ENCODE assay signal across 23 cellular contexts in genomic region chr19:7983286-7983950, GRCh38. TPM values are rescaled to one million over a fixed set of nuclear protein-coding genes. Genes with fewer than 3 reads are reported as not detected.
DNase-seq lines count a peak whose midpoint lies in the region; ATAC-seq and TF ChIP-seq lines count a peak whose summit lies in the region.
"Had no signal": no experiment of that assay in that cellular context is flagged by ENCODE, and none has a peak within 500 bp of the region (broad histone marks: within the 10 kb centered on the region; RNA-seq: fewer than 3 reads in every experiment).

No MANE protein-coding gene starts in this region.

- peaks cover 41% of the 10 kb centered on the region for H3K36me3 ChIP-seq in right atrium auricular region
- peaks cover 2 to 68% of the 10 kb centered on the region in 2 donors for H3K36me3 ChIP-seq in psoas muscle (ENCODE audit: insufficient read depth in 1 of 2, low read depth in 1 of 2)
- H3K36me3 ChIP-seq in effector memory CD4-positive, alpha-beta T cell (ENCODE audit: control insufficient read depth, insufficient read depth, low read length), result peaks cover 78% of the 10 kb centered on the region

- H3K4me1 ChIP-seq in right atrium auricular region (peaks cover 0 to 74% of the 10 kb centered on the region in 2 donors), psoas muscle (peaks cover 35% of the 10 kb centered on the region)
- H3K4me1 ChIP-seq in effector memory CD4-positive, alpha-beta T cell (ENCODE audit: control insufficient read depth, insufficient read depth, low read length, poor library complexity, severe bottlenecking), result no peaks in the 10 kb centered on the region

- WGBS in psoas muscle, 3 donors, result 80 to 89% (median 80%) methylated on average over 18 of the region's 18 CpGs

- DNase-seq in activated naive CD4-positive, alpha-beta T cell treated with anti-CD3 and anti-CD28 coated beads, Interleukin-2, amount 50 U/mL, for 72 hours (ENCODE audit: low spot score in 2 of 2), result no peak
- no peak for DNase-seq in activated naive CD4-positive, alpha-beta T cell (lab: John Stamatoyannopoulos, UW)
- peak; percentile 8 for DNase-seq in NCI-H2171 (lab: John Stamatoyannopoulos, UW)
- no peak for DNase-seq in right atrium auricular region (ENCODE audit: low spot score)
- peak in 1 of 2 donors; percentile 41 for DNase-seq in psoas muscle
- no peak for DNase-seq in NCI-H526 treated with DMSO at 0.1 percent for 48 hours (lab: John Stamatoyannopoulos, UW)
- DNase-seq in OCI-M1 (lab: John Stamatoyannopoulos, UW), result no peak
- DNase-seq in effector memory CD4-positive, alpha-beta T cell, result no peak
- DNase-seq: activated CD4-positive, alpha-beta T cell treated with anti-CD3 and anti-CD28 coated beads for 48 hours; activated CD8-positive, alpha-beta memory T cell treated with anti-CD3 and anti-CD28 coated beads, Interleukin-2, amount 10 ng/mL, durations not matched to agents 7 days and 5 days; activated naive CD4-positive, alpha-beta T cell treated with anti-CD3 and anti-CD28 coated beads, Interleukin-2, amount 10 ng/mL, durations not matched to agents 7 days and 5 days; DND-41; KBM-7; NCI-H146; NCI-H526; Peyer's patch; stimulated activated CD4-positive, alpha-beta T cell treated with anti-CD3 and anti-CD28 coated beads, Interleukin-1b, Interleukin-23, amount 100 ng/mL, for 48 hours; T-helper 2 cell had no signal

- H3K27ac ChIP-seq in right atrium auricular region (peak overlapping the region; percentile 61 to 79), psoas muscle (peak overlapping the region; percentile 14)
- no peak overlapping the region for H3K27ac ChIP-seq in effector memory CD4-positive, alpha-beta T cell (ENCODE audit: insufficient read depth, low read length, poor library complexity, severe bottlenecking)

- H3K27ac Mint-ChIP-seq in activated naive CD4-positive, alpha-beta T cell treated with anti-CD3 and anti-CD28 coated beads, Interleukin-2, amount 50 U/mL, for 72 hours, result peak overlapping the region; percentile 74 to 86
- H3K27ac Mint-ChIP-seq: activated CD8-positive, alpha-beta memory T cell treated with anti-CD3 and anti-CD28 coated beads, Interleukin-2, amount 10 ng/mL, durations not matched to agents 7 days and 5 days; activated naive CD4-positive, alpha-beta T cell treated with anti-CD3 and anti-CD28 coated beads, Interleukin-2, amount 10 ng/mL, durations not matched to agents 7 days and 5 days; dendritic cell treated with granulocyte-macrophage colony-stimulating factor and Interleukin-4, amounts not matched to agents 40 ng/mL and 50 ng/mL, for 4 days had no signal

- TF ChIP-seq CTCF in right atrium auricular region (IDR thresholded peaks at IDR 0.05) (no peak), psoas muscle (IDR thresholded peaks at IDR 0.05) (no peak)

- H3K36me3 Mint-ChIP-seq in activated naive CD4-positive, alpha-beta T cell treated with anti-CD3 and anti-CD28 coated beads, Interleukin-2, amount 50 U/mL, for 72 hours, result peaks cover 5 to 9% of the 10 kb centered on the region in 2 donors

- no peaks in the 10 kb centered on the region for H3K9me3 Mint-ChIP-seq in activated naive CD4-positive, alpha-beta T cell treated with anti-CD3 and anti-CD28 coated beads, Interleukin-2, amount 50 U/mL, for 72 hours
- H3K9me3 Mint-ChIP-seq: activated naive CD4-positive, alpha-beta T cell treated with anti-CD3 and anti-CD28 coated beads, Interleukin-2, amount 10 ng/mL, durations not matched to agents 7 days and 5 days; dendritic cell treated with granulocyte-macrophage colony-stimulating factor and Interleukin-4, amounts not matched to agents 40 ng/mL and 50 ng/mL, for 4 days; stimulated activated effector memory CD8-positive, alpha-beta T cell treated with anti-CD3 and anti-CD28 coated beads, Interleukin-12 subunit alpha, Interleukin-12 subunit beta, amount 100 ng/mL, for 72 hours had no signal

- no peak for ATAC-seq in activated naive CD4-positive, alpha-beta T cell treated with anti-CD3 and anti-CD28 coated beads, Interleukin-2, amount 50 U/mL, for 72 hours
- no peak for ATAC-seq in psoas muscle
- ATAC-seq: activated CD8-positive, alpha-beta memory T cell treated with anti-CD3 and anti-CD28 coated beads, Interleukin-2, amount 10 ng/mL, durations not matched to agents 7 days and 5 days; GM12878; mucosa of descending colon; stimulated activated effector memory CD8-positive, alpha-beta T cell treated with anti-CD3 and anti-CD28 coated beads, Interleukin-12 subunit alpha, Interleukin-12 subunit beta, amount 100 ng/mL, for 72 hours had no signal

- no peaks in the 10 kb centered on the region for H3K9me3 ChIP-seq in right atrium auricular region
- H3K9me3 ChIP-seq in psoas muscle, result no peaks in the 10 kb centered on the region
- H3K9me3 ChIP-seq in effector memory CD4-positive, alpha-beta T cell (ENCODE audit: control insufficient read depth, low read length), result no peaks in the 10 kb centered on the region
- H3K9me3 ChIP-seq: mucosa of descending colon, Peyer's patch had no signal

- H3K27me3 ChIP-seq in right atrium auricular region (no peaks in the 10 kb centered on the region), psoas muscle (ENCODE audit: insufficient read depth in 3 of 3, low read length in 2 of 3) (no peaks in the 10 kb centered on the region)
- no peaks in the 10 kb centered on the region for H3K27me3 ChIP-seq in effector memory CD4-positive, alpha-beta T cell (replicated peaks; ENCODE audit: control insufficient read depth, insufficient read depth, low read length, poor library complexity, severe bottlenecking)
- H3K27me3 ChIP-seq: Peyer's patch had no signal

- intact Hi-C loops in psoas muscle (cut with DNase I), result no loop called here

- H3K4me3 ChIP-seq in right atrium auricular region, result no peak overlapping the region
- H3K4me3 ChIP-seq in psoas muscle, result no peak overlapping the region
- no peak overlapping the region for H3K4me3 ChIP-seq in effector memory CD4-positive, alpha-beta T cell (ENCODE audit: insufficient read depth, low read depth, low read length, poor library complexity, severe bottlenecking)
- H3K4me3 ChIP-seq: GM12878, mucosa of descending colon, Peyer's patch, skin epidermis had no signal

RNA-seq across cellular contexts. Expression of gene ELAVL1, which starts 22.0 kb away (rescaled TPM):
- total RNA-seq in activated naive CD4-positive, alpha-beta T cell treated with anti-CD3 and anti-CD28 coated beads, Interleukin-2, amount 50 U/mL, for 72 hours, result 100 to 1,000 TPM; 121 to 146 TPM
- total RNA-seq in right atrium auricular region (10 to 100 TPM; 31.0 to 37.4 TPM), psoas muscle (10 to 100 TPM; 44.5 to 57.9 (median 48.0) TPM)
- 10 to 100 TPM; 22.3 to 41.6 (median 41.4) TPM for polyA plus RNA-seq in psoas muscle

RNA-seq across cellular contexts. Expression of gene TIMM44, which starts 40.0 kb away (rescaled TPM):
- 10 to 100 TPM; 66.0 to 99.3 TPM for total RNA-seq in activated naive CD4-positive, alpha-beta T cell treated with anti-CD3 and anti-CD28 coated beads, Interleukin-2, amount 50 U/mL, for 72 hours
- total RNA-seq in right atrium auricular region (10 to 100 TPM; 49.1 to 64.1 TPM), psoas muscle (10 to 100 TPM; 67.0 to 95.8 (median 80.0) TPM)
- polyA plus RNA-seq in psoas muscle, result 100 to 1,000 TPM in 2 of 3 donors, 10 to 100 TPM in 1; 95.1 to 173 (median 119) TPM

RNA-seq across cellular contexts. Expression of gene CTXN1, which starts 57.5 kb away (rescaled TPM):
- under 1 TPM in 1 of 2 donors, not detected in 1; 0.78 TPM for total RNA-seq in activated naive CD4-positive, alpha-beta T cell treated with anti-CD3 and anti-CD28 coated beads, Interleukin-2, amount 50 U/mL, for 72 hours
- total RNA-seq in right atrium auricular region, result 1 to 10 TPM; 1.7 to 4.2 TPM
- under 1 TPM in 1 of 4 donors, not detected in 3; 0.30 TPM for total RNA-seq in psoas muscle
- under 1 TPM in 2 of 3 donors, not detected in 1; 0.04 to 0.25 TPM for polyA plus RNA-seq in psoas muscle
